31 cellular contexts compared by ENCODE assay signal in the genomic region with DNA sequence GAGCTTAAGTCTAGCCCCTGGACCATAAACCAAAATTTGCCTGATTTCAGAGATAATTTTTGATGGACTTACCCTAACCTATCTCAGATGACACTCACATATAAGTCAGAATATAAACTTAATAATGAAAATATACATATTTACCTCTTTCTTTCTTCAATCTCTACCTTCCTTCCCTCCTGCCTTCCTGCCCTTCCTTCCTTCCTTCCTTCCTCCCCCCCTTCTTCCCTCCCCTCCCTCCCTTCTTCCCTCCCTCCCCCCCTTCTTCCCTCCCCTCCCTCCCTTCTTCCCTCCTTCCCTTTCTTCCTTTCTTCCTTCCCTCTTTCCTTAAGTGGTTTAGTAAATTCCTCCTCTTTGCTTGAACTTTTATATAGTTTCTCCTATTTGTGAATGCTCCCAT.
"Had no signal": no experiment of that assay in that cellular context is flagged by ENCODE, and none has a peak within 500 bp of the region (broad histone marks: within the 10 kb centered on the region; RNA-seq: fewer than 3 reads in every experiment).

No MANE protein-coding gene starts in this region.

- H3K4me3 ChIP-seq: pancreas, psoas muscle, skin epidermis, smooth muscle cell, spleen, suprapubic skin, testis, tibial artery, transverse colon, upper lobe of right lung, uterus had no signal

- DNase-seq: naive B cell; naive thymus-derived CD8-positive, alpha-beta T cell; nephron progenitor cell; nucleus accumbens; pancreas; psoas muscle; right cardiac atrium; spleen; stimulated activated CD4-positive, alpha-beta T cell treated with anti-CD3 and anti-CD28 coated beads, Interleukin-12 subunit alpha, Interleukin-12 subunit beta, amount 100 ng/mL, for 4 hours; stimulated activated CD4-positive, alpha-beta T cell treated with anti-CD3 and anti-CD28 coated beads, Interleukin-1b, Interleukin-23, amount 100 ng/mL, for 48 hours; stimulated activated CD4-positive, alpha-beta T cell treated with anti-CD3 and anti-CD28 coated beads, Interleukin-4, amount 100 ng/mL, for 1 hour; stimulated activated CD4-positive, alpha-beta T cell treated with anti-CD3 and anti-CD28 coated beads, Interleukin-4, amount 100 ng/mL, for 4 hours; stimulated activated CD8-positive, alpha-beta memory T cell treated with anti-CD3 and anti-CD28 coated beads, Interleukin-4, amount 100 ng/mL, for 48 hours; stimulated activated naive CD4-positive, alpha-beta T cell; stimulated activated naive CD8-positive, alpha-beta T cell treated with anti-CD3 and anti-CD28 coated beads, Interleukin-15, amount 100 ng/mL, for 72 hours; stimulated activated naive CD8-positive, alpha-beta T cell treated with anti-CD3 and anti-CD28 coated beads, Interleukin-15, Interleukin-2, amounts not matched to agents 100 U/mL and 50 U/mL, for 24 hours; substantia nigra; testis; tibial artery; transverse colon; upper lobe of right lung; uterus had no signal

- H3K4me2 ChIP-seq: smooth muscle cell had no signal

- H3K4me3 Mint-ChIP-seq: naive B cell; naive thymus-derived CD8-positive, alpha-beta T cell; natural killer cell treated with Interleukin-12 subunit alpha and Interleukin-12 subunit beta and Interleukin-15 and Interleukin-18, amount 100 ng/mL, for 72 hours; nephron progenitor cell; stimulated activated memory B cell treated with anti-CD40 and anti-IgM and Interleukin-4, amounts not matched to agents 10 μg/mL and 1 μg/mL and 100 μg/mL, for 72 hours; stimulated activated naive CD8-positive, alpha-beta T cell treated with anti-CD3 and anti-CD28 coated beads, Interleukin-15, amount 100 ng/mL, for 72 hours; type B pancreatic cell had no signal

- H3K27me3 ChIP-seq: neutrophil, pancreas, spleen, suprapubic skin, testis, tibial artery, transverse colon, upper lobe of right lung, uterus had no signal

- H3K27ac ChIP-seq: neutrophil, pancreas, psoas muscle, skin epidermis, suprapubic skin, testis, tibial artery, transverse colon, upper lobe of right lung, uterus had no signal

- H3K9me3 ChIP-seq: neutrophil, pancreas, psoas muscle, spleen, suprapubic skin, testis, tibial artery, transverse colon, upper lobe of right lung, uterus had no signal

- H3K27ac Mint-ChIP-seq: naive B cell; natural killer cell treated with Interleukin-12 subunit alpha and Interleukin-12 subunit beta and Interleukin-15 and Interleukin-18, amount 100 ng/mL, for 72 hours; nephron progenitor cell; progenitor cell of endocrine pancreas; stimulated activated memory B cell treated with anti-CD40 and anti-IgM and Interleukin-4, amounts not matched to agents 10 μg/mL and 1 μg/mL and 100 μg/mL, for 72 hours; stimulated activated naive CD8-positive, alpha-beta T cell treated with anti-CD3 and anti-CD28 coated beads, Interleukin-15, amount 100 ng/mL, for 72 hours; type B pancreatic cell had no signal

- H3K36me3 Mint-ChIP-seq: naive B cell; naive thymus-derived CD8-positive, alpha-beta T cell; natural killer cell treated with Interleukin-12 subunit alpha and Interleukin-12 subunit beta and Interleukin-15 and Interleukin-18, amount 100 ng/mL, for 72 hours; stimulated activated memory B cell treated with anti-CD40 and anti-IgM and Interleukin-4, amounts not matched to agents 10 μg/mL and 1 μg/mL and 100 μg/mL, for 72 hours; type B pancreatic cell had no signal

- H3K4me1 Mint-ChIP-seq: naive B cell; naive thymus-derived CD8-positive, alpha-beta T cell; nephron progenitor cell; stimulated activated memory B cell treated with anti-CD40 and anti-IgM and Interleukin-4, amounts not matched to agents 10 μg/mL and 1 μg/mL and 100 μg/mL, for 72 hours; stimulated activated naive CD8-positive, alpha-beta T cell treated with anti-CD3 and anti-CD28 coated beads, Interleukin-15, amount 100 ng/mL, for 72 hours had no signal

- H3K36me3 ChIP-seq: neutrophil, pancreas, spleen, suprapubic skin, tibial artery, transverse colon, upper lobe of right lung, uterus had no signal

- H3K27me3 Mint-ChIP-seq: naive B cell; progenitor cell of endocrine pancreas; stimulated activated naive CD8-positive, alpha-beta T cell treated with anti-CD3 and anti-CD28 coated beads, Interleukin-15, amount 100 ng/mL, for 72 hours had no signal

- ATAC-seq: naive thymus-derived CD8-positive, alpha-beta T cell; natural killer cell treated with Interleukin-12 subunit alpha and Interleukin-12 subunit beta and Interleukin-15 and Interleukin-18, amount 100 ng/mL, for 72 hours; pancreas; psoas muscle; right cardiac atrium; sciatic nerve; stimulated activated memory B cell treated with anti-CD40 and anti-IgM and Interleukin-4, amounts not matched to agents 10 μg/mL and 1 μg/mL and 100 μg/mL, for 72 hours; stimulated activated naive CD8-positive, alpha-beta T cell treated with anti-CD3 and anti-CD28 coated beads, Interleukin-15, amount 100 ng/mL, for 72 hours; stimulated activated naive CD8-positive, alpha-beta T cell treated with anti-CD3 and anti-CD28 coated beads, Interleukin-15, Interleukin-2, amounts not matched to agents 100 U/mL and 50 U/mL, for 24 hours; upper lobe of right lung had no signal

- H3K4me1 ChIP-seq: pancreas, psoas muscle, testis, uterus had no signal

- H3K9me3 Mint-ChIP-seq: naive B cell; naive thymus-derived CD8-positive, alpha-beta T cell; natural killer cell treated with Interleukin-12 subunit alpha and Interleukin-12 subunit beta and Interleukin-15 and Interleukin-18, amount 100 ng/mL, for 72 hours; nephron progenitor cell; stimulated activated memory B cell treated with anti-CD40 and anti-IgM and Interleukin-4, amounts not matched to agents 10 μg/mL and 1 μg/mL and 100 μg/mL, for 72 hours; stimulated activated naive CD8-positive, alpha-beta T cell treated with anti-CD3 and anti-CD28 coated beads, Interleukin-15, amount 100 ng/mL, for 72 hours; type B pancreatic cell had no signal
